Comparison of ENCODE assay signal across 8 cellular contexts in the genomic region with DNA sequence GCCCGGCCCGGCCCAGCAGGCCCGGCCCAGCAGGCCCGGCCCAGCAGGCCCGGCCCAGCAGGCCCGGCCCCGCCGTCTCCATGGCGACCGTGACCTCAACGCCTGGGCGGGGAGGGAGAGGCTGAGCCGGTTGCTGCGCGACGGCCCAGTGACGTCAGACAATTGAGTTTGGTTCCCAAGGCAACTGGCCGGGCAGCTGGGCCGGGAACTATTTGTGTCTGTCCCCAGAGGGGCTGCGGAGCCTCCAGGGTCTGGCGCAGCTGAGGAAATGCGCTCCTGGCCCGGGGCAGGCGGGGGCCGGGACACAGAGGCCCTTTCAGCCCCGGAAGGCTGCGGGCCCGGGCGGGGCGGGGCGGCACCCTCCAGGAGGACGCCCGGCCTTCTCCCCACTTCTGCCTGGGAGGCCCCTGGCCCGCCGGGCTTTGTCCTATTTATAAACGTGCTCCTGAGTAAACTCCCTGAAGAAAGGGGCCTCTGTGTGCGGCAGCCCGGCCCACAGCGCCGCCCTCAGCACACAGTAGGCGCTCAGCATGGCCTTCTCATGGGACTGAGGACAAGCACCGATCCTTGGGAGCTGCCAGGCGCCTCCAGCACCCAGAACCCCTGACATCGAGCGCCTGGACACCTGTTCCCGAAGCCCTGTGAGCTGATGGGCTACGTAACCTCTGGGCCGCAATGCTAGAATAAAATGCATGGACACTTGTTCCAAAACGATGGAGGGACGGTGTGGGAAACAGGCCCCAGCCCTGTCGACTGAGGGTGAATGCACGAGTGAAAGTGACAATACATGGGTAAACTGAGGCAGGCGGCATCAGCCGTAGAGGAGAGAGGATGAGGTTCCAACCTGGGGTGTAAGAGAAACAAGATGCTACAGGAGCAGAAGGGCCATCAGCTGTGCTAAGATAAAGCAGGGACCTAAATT. TPM values are rescaled to one million over a fixed set of nuclear protein-coding genes. Genes with fewer than 3 reads are reported as not detected.
DNase-seq lines count a peak whose midpoint lies in the region; ATAC-seq and TF ChIP-seq lines count a peak whose summit lies in the region.

No MANE protein-coding gene starts in this region.

- DNase-seq in CD8-positive, alpha-beta memory T cell, result peak; percentile 91 to 99 (median 97)
- DNase-seq in HS-5 (ENCODE audit: low read depth) (peak; percentile 82), NOMO-1 treated with DMSO at 0.1 percent for 48 hours (lab: John Stamatoyannopoulos, UW; ENCODE audit: unreplicated experiment) (peak; percentile 78), endodermal cell (peak; percentile 99), mesothelial cell of epicardium (ENCODE audit: low spot score in 2 of 2, unreplicated experiment in 2 of 2) (peak; percentile 98 to 99)
- peak; percentile 85 for DNase-seq in activated CD8-positive, alpha-beta memory T cell treated with anti-CD3 and anti-CD28 coated beads, Interleukin-2, amount 50 U/mL, for 24 hours (ENCODE audit: extremely low read depth)
- peak; percentile 91 for DNase-seq in stimulated activated CD8-positive, alpha-beta memory T cell treated with anti-CD3 and anti-CD28 coated beads, Interleukin-15, amount 100 ng/mL, for 24 hours (ENCODE audit: low read depth)

- peaks cover 5 to 15% (median 11%) of the 10 kb centered on the region in 3 donors for H3K4me1 Mint-ChIP-seq in CD8-positive, alpha-beta memory T cell
- H3K4me1 Mint-ChIP-seq in endodermal cell (peaks cover 11% of the 10 kb centered on the region), mesothelial cell of epicardium (peaks cover 40% of the 10 kb centered on the region)

- whole genome bisulfite sequencing in endodermal cell (ENCODE audit: insufficient coverage in 1 of 2, insufficient read length in 1 of 2), 2 experiments, result 23 to 37% methylated on average over 31 to 54 of the region's 54 CpGs

- H3K4me3 Mint-ChIP-seq in CD8-positive, alpha-beta memory T cell, result peak overlapping the region; percentile 60 to 87 (median 74)
- peak overlapping the region; percentile 42 for H3K4me3 Mint-ChIP-seq in endodermal cell
- peak overlapping the region; percentile 54 for H3K4me3 Mint-ChIP-seq in mesothelial cell of epicardium

- H3K9me3 ChIP-seq in CD8-positive, alpha-beta memory T cell (ENCODE audit: low read length), result no peaks in the 10 kb centered on the region
- no peaks in the 10 kb centered on the region for H3K9me3 ChIP-seq in endodermal cell (ENCODE audit: control insufficient read depth, low read length)

- peak overlapping the region; percentile 49 for H3K4me3 ChIP-seq in CD8-positive, alpha-beta memory T cell (ENCODE audit: low read length)
- no peak overlapping the region for H3K4me3 ChIP-seq in endodermal cell (ENCODE audit: low read length)

- H3K27me3 ChIP-seq in CD8-positive, alpha-beta memory T cell (ENCODE audit: insufficient read depth, low read length, poor library complexity, severe bottlenecking), result no peaks in the 10 kb centered on the region
- H3K27me3 ChIP-seq in endodermal cell (ENCODE audit: control insufficient read depth, insufficient read depth, low read length, poor library complexity, severe bottlenecking), result peaks cover 13% of the 10 kb centered on the region

- TF ChIP-seq CTCF in endodermal cell (conservative IDR thresholded peaks at IDR 0.05) (peak; percentile 28), mesothelial cell of epicardium (IDR thresholded peaks at IDR 0.05; ENCODE audit: unreplicated experiment) (no peak)

- peak overlapping the region; percentile 87 for H3K27ac ChIP-seq in CD8-positive, alpha-beta memory T cell (ENCODE audit: low read depth, low read length)
- H3K27ac ChIP-seq in endodermal cell (ENCODE audit: low read depth, low read length), result peak overlapping the region; percentile 99

- H3K9me3 Mint-ChIP-seq in CD8-positive, alpha-beta memory T cell, result no peaks in the 10 kb centered on the region
- H3K9me3 Mint-ChIP-seq in endodermal cell, result no peaks in the 10 kb centered on the region
- no peaks in the 10 kb centered on the region for H3K9me3 Mint-ChIP-seq in mesothelial cell of epicardium

- no peaks in the 10 kb centered on the region for H3K36me3 ChIP-seq in CD8-positive, alpha-beta memory T cell (ENCODE audit: insufficient read depth, low read length)
- H3K36me3 ChIP-seq in endodermal cell (ENCODE audit: control insufficient read depth, insufficient read depth, low read length), result no peaks in the 10 kb centered on the region

- peaks cover 0 to 1% of the 10 kb centered on the region in 2 donors for H3K27me3 Mint-ChIP-seq in CD8-positive, alpha-beta memory T cell
- H3K27me3 Mint-ChIP-seq in endodermal cell (ENCODE audit: insufficient read depth) (peaks cover 6% of the 10 kb centered on the region), mesothelial cell of epicardium (ENCODE audit: low read depth) (no peaks in the 10 kb centered on the region)

- peak; percentile 74 for ATAC-seq in GM19468 (IDR thresholded peaks at IDR 0.05; ENCODE audit: extremely low read depth, unreplicated experiment)

- H3K36me3 Mint-ChIP-seq in CD8-positive, alpha-beta memory T cell, result no peaks in the 10 kb centered on the region
- H3K36me3 Mint-ChIP-seq in endodermal cell (ENCODE audit: low read depth) (no peaks in the 10 kb centered on the region), mesothelial cell of epicardium (no peaks in the 10 kb centered on the region)

- peak overlapping the region; percentile 85 for H3K9ac ChIP-seq in endodermal cell (ENCODE audit: extremely low read depth, low read length, poor library complexity, severe bottlenecking)

- H3K4me1 ChIP-seq in CD8-positive, alpha-beta memory T cell (ENCODE audit: insufficient read depth, low read length), result peaks cover 8% of the 10 kb centered on the region
- peaks cover 13% of the 10 kb centered on the region for H3K4me1 ChIP-seq in endodermal cell (ENCODE audit: control insufficient read depth, insufficient read depth, low read length)

- H3K27ac Mint-ChIP-seq in CD8-positive, alpha-beta memory T cell, result peak overlapping the region; percentile 71 to 97 (median 94)
- H3K27ac Mint-ChIP-seq in endodermal cell (peak overlapping the region; percentile 89), mesothelial cell of epicardium (peak overlapping the region; percentile 98)

- CTCF ChIA-PET in CD8-positive, alpha-beta memory T cell (lab: Charles Lee), result interaction anchor here (0.9 to 11.5 kb wide), 7 partner anchors 28 to 122 kb away, joined by 3 to 180 read pairs (median 4); no protein-coding TSS in a partner anchor

- POLR2A ChIA-PET in CD8-positive, alpha-beta memory T cell (lab: Charles Lee), result interaction anchor here (0.9 to 1.0 kb wide), 2 partner anchors 100 to 141 kb away, joined by 3 to 4 read pairs; a partner anchor contains a TSS

RNA-seq across cellular contexts. Expression of a gene that starts 12.3 kb away (rescaled TPM):
- total RNA-seq in CD8-positive, alpha-beta memory T cell, result not detected
- polyA plus RNA-seq in CD8-positive, alpha-beta memory T cell, result not detected
- total RNA-seq in endodermal cell (not detected), mesothelial cell of epicardium (not detected in 3 replicates)
- polyA plus RNA-seq in endodermal cell (2013, experiment 1 of 2), result not detected
- not detected for polyA plus RNA-seq in endodermal cell (2013, experiment 2 of 2)
